In the genomic region with DNA sequence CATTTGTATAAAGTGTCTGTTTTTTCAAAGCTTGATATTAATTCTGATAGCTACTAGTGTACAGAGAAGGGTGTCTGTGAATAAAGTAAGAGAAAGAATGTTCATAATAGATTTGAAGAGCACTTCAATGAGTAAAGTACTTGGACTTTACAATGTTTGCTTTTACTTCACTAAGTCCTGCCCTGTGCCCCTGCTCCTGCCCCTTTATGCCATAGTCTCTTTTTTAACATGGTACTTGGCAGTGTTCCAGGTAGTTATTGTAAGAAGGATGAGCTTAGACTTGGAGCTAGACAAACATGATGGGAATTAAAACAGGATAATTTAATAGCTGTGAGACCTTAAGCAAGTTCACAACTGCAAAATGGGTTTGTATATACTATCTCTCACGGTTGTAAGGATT, we compare ENCODE assay signal across 17 cellular contexts. TPM values are rescaled to one million over a fixed set of nuclear protein-coding genes. Genes with fewer than 3 reads are reported as not detected.
A peak's percentile ranks its signal among the peaks of the same experiment; 100 is the strongest.
DNase-seq lines count a peak whose midpoint lies in the region; ATAC-seq and TF ChIP-seq lines count a peak whose summit lies in the region.
"Had no signal": no experiment of that assay in that cellular context is flagged by ENCODE, and none has a peak within 500 bp of the region (broad histone marks: within the 10 kb centered on the region; RNA-seq: fewer than 3 reads in every experiment).

No MANE protein-coding gene starts in this region.

- H2AFZ ChIP-seq in SK-N-SH (ENCODE audit: low read depth), result no peak overlapping the region

- ATAC-seq in SK-N-SH treated with all-trans-retinoic acid at 6 μM for 48 hours (no peak), GM18861 (IDR thresholded peaks at IDR 0.05; ENCODE audit: unreplicated experiment) (no peak)
- no peak for ATAC-seq in activated naive CD8-positive, alpha-beta T cell treated with anti-CD3 and anti-CD28 coated beads, Interleukin-2, amount 50 U/mL, for 24 hours
- ATAC-seq: GM12878; stimulated activated effector memory CD8-positive, alpha-beta T cell treated with anti-CD3 and anti-CD28 coated beads, Interleukin-12 subunit alpha, Interleukin-12 subunit beta, amount 100 ng/mL, for 72 hours had no signal

- H3K9me3 ChIP-seq in SK-N-SH, result no peaks in the 10 kb centered on the region
- H3K9me3 ChIP-seq in skeletal muscle satellite cell (replicated peaks; ENCODE audit: low read length), result no peaks in the 10 kb centered on the region

- H3K27ac Mint-ChIP-seq in activated naive CD8-positive, alpha-beta T cell treated with anti-CD3 and anti-CD28 coated beads, Interleukin-2, amount 50 U/mL, for 24 hours, result no peak overlapping the region
- H3K27ac Mint-ChIP-seq: activated naive CD8-positive, alpha-beta T cell treated with anti-CD3 and anti-CD28 coated beads, Interleukin-2, amount 10 ng/mL, durations not matched to agents 7 days and 5 days; stimulated activated effector memory CD8-positive, alpha-beta T cell treated with anti-CD3 and anti-CD28 coated beads, Interleukin-12 subunit alpha, Interleukin-12 subunit beta, amount 100 ng/mL, for 72 hours had no signal

- H3K4me1 ChIP-seq in SK-N-SH (ENCODE audit: control insufficient read depth in 1 of 2, insufficient read depth in 2 of 2, low read depth in 1 of 2, low read length in 1 of 2), result peaks cover 0 to 3% of the 10 kb centered on the region in 2 experiments; a peak in 3 of 4 replicates
- H3K4me1 ChIP-seq in skeletal muscle satellite cell (ENCODE audit: control insufficient read depth, insufficient read depth, low read length), result peaks cover 41% of the 10 kb centered on the region

- peaks cover 70% of the 10 kb centered on the region for H3K79me2 ChIP-seq in SK-N-SH (ENCODE audit: insufficient read depth)

- no peaks in the 10 kb centered on the region for H3K27me3 Mint-ChIP-seq in activated naive CD8-positive, alpha-beta T cell treated with anti-CD3 and anti-CD28 coated beads, Interleukin-2, amount 50 U/mL, for 24 hours
- H3K27me3 Mint-ChIP-seq: activated naive CD8-positive, alpha-beta T cell treated with anti-CD3 and anti-CD28 coated beads, Interleukin-2, amount 10 ng/mL, durations not matched to agents 7 days and 5 days had no signal

- TF ChIP-seq CTCF in SK-N-SH (IDR thresholded peaks at IDR 0.05), result no peak

- H3K36me3 Mint-ChIP-seq in activated naive CD8-positive, alpha-beta T cell treated with anti-CD3 and anti-CD28 coated beads, Interleukin-2, amount 50 U/mL, for 24 hours (ENCODE audit: low read depth), result peaks cover 19% of the 10 kb centered on the region
- H3K36me3 Mint-ChIP-seq: stimulated activated effector memory CD8-positive, alpha-beta T cell treated with anti-CD3 and anti-CD28 coated beads, Interleukin-12 subunit alpha, Interleukin-12 subunit beta, amount 100 ng/mL, for 72 hours had no signal

- no peaks in the 10 kb centered on the region for H3K9me3 Mint-ChIP-seq in activated naive CD8-positive, alpha-beta T cell treated with anti-CD3 and anti-CD28 coated beads, Interleukin-2, amount 50 U/mL, for 24 hours
- H3K9me3 Mint-ChIP-seq: activated naive CD8-positive, alpha-beta T cell treated with anti-CD3 and anti-CD28 coated beads, Interleukin-2, amount 10 ng/mL, durations not matched to agents 7 days and 5 days; stimulated activated effector memory CD8-positive, alpha-beta T cell treated with anti-CD3 and anti-CD28 coated beads, Interleukin-12 subunit alpha, Interleukin-12 subunit beta, amount 100 ng/mL, for 72 hours had no signal

- H3K4me3 ChIP-seq in SK-N-SH (ENCODE audit: low read depth in 2 of 2, low read length in 1 of 2) (no peak overlapping the region), skeletal muscle satellite cell (ENCODE audit: low read length) (no peak overlapping the region)
- H3K4me3 ChIP-seq: GM12878, SK-N-MC had no signal

- peaks cover 25% of the 10 kb centered on the region for H3K4me1 Mint-ChIP-seq in activated naive CD8-positive, alpha-beta T cell treated with anti-CD3 and anti-CD28 coated beads, Interleukin-2, amount 50 U/mL, for 24 hours

- 78% methylated on average over 1 of the region's 1 CpG for WGBS in SK-N-SH (ENCODE audit: low lambda C conversion rate)

- H4K20me1 ChIP-seq in SK-N-SH (ENCODE audit: insufficient read depth), result no peaks in the 10 kb centered on the region

- H3K4me3 Mint-ChIP-seq in activated naive CD8-positive, alpha-beta T cell treated with anti-CD3 and anti-CD28 coated beads, Interleukin-2, amount 50 U/mL, for 24 hours, result no peak overlapping the region
- H3K4me3 Mint-ChIP-seq: activated naive CD8-positive, alpha-beta T cell treated with anti-CD3 and anti-CD28 coated beads, Interleukin-2, amount 10 ng/mL, durations not matched to agents 7 days and 5 days; stimulated activated effector memory CD8-positive, alpha-beta T cell treated with anti-CD3 and anti-CD28 coated beads, Interleukin-12 subunit alpha, Interleukin-12 subunit beta, amount 100 ng/mL, for 72 hours had no signal

- CTCF ChIA-PET in SK-N-SH (lab: Yijun Ruan, JAX), result interaction anchor here (1.2 kb wide), 1 partner anchor 12 kb away, joined by 5 read pairs; no protein-coding TSS in a partner anchor

- no peaks in the 10 kb centered on the region for H3K27me3 ChIP-seq in SK-N-SH (ENCODE audit: insufficient read depth)
- no peaks in the 10 kb centered on the region for H3K27me3 ChIP-seq in skeletal muscle satellite cell (ENCODE audit: control insufficient read depth, insufficient read depth, low read length)

- DNase-seq in SK-N-SH (peak; percentile 22), NCI-H345 (lab: John Stamatoyannopoulos, UW) (peak; percentile 65), dermis blood vessel endothelial cell (peak; percentile 53)
- no peak for DNase-seq in activated naive CD8-positive, alpha-beta T cell treated with anti-CD3 and anti-CD28 coated beads, Interleukin-2, amount 50 U/mL, for 24 hours
- DNase-seq in activated CD4-positive, alpha-beta T cell treated with anti-CD3 and anti-CD28 coated beads for 4 hours, result no peak
- DNase-seq: activated CD8-positive, alpha-beta memory T cell treated with anti-CD3 and anti-CD28 coated beads, Interleukin-2, amount 50 U/mL, for 4 hours; activated naive CD8-positive, alpha-beta T cell treated with anti-CD3 and anti-CD28 coated beads, Interleukin-2, amount 10 ng/mL, durations not matched to agents 7 days and 5 days; DND-41; midbrain; posterior cingulate gyrus; stimulated activated CD4-positive, alpha-beta T cell treated with anti-CD3 and anti-CD28 coated beads, Interleukin-4, amount 100 ng/mL, for 1 hour had no signal

- H3K9me2 ChIP-seq in SK-N-SH, result no peaks in the 10 kb centered on the region

- POLR2A ChIA-PET in SK-N-SH (lab: Yijun Ruan, JAX), result no interaction called here

- H3K9ac ChIP-seq in SK-N-SH, result no peak overlapping the region
- H3K9ac ChIP-seq in skeletal muscle satellite cell (ENCODE audit: low read depth, low read length), result no peak overlapping the region

- H3K36me3 ChIP-seq in SK-N-SH (replicated peaks in 1 of 2; ENCODE audit: control insufficient read depth in 1 of 2, insufficient read depth in 2 of 2, low read length in 1 of 2) (peaks cover 0 to 7% of the 10 kb centered on the region in 2 experiments), skeletal muscle satellite cell (ENCODE audit: insufficient read depth, low read length) (peaks cover 21% of the 10 kb centered on the region)

- no peak overlapping the region for H3K4me2 ChIP-seq in SK-N-SH
- H3K4me2 ChIP-seq in skeletal muscle satellite cell (ENCODE audit: low read length), result peak overlapping the region; percentile 4

- H3K27ac ChIP-seq in SK-N-SH (ENCODE audit: low read depth in 2 of 2, low read length in 1 of 2), result no peak overlapping the region; a peak in 1 of 4 replicates
- H3K27ac ChIP-seq: SK-N-MC had no signal

- H3F3A ChIP-seq in SK-N-SH (replicated peaks; ENCODE audit: insufficient read depth), result no peaks in the 10 kb centered on the region

- TF ChIP-seq RAD21 in SK-N-SH (IDR thresholded peaks at IDR 0.05; ENCODE audit: low read length), result no peak

- TF ChIP-seq EP300 in SK-N-SH (IDR thresholded peaks at IDR 0.05; ENCODE audit: borderline replicate concordance in 1 of 2, low read depth in 1 of 2, low read length in 1 of 2), result no peak

TF ChIP-seq in SK-N-SH, 30 proteins besides CTCF, POLR2A, EP300 and RAD21:
- TF ChIP-seq ELF1 (IDR thresholded peaks at IDR 0.05) (no peak), GATA2 (CRISPR knock-in tag; IDR thresholded peaks at IDR 0.05) (no peak), NRF1 (IDR thresholded peaks at IDR 0.05; ENCODE audit: low read depth, low read length) (no peak), RCOR1 (IDR thresholded peaks at IDR 0.05; ENCODE audit: low read length) (no peak), JUND (IDR thresholded peaks at IDR 0.05) (no peak)
TF ChIP-seq in SK-N-SH: peak in this region for 0.

TF ChIP-seq in SK-N-SH treated with all-trans-retinoic acid at 6 μM for 48 hours, 23 proteins besides CTCF, POLR2A, EP300 and RAD21 (continues in another document):
- no peak for TF ChIP-seq OSR1 (CRISPR knock-in tag; IDR thresholded peaks at IDR 0.05)
- no peak for TF ChIP-seq ISL1 (CRISPR knock-in tag; IDR thresholded peaks at IDR 0.05)
- no peak for TF ChIP-seq TSHZ2 (CRISPR knock-in tag; IDR thresholded peaks at IDR 0.05)
- TF ChIP-seq ARNTL (CRISPR knock-in tag; IDR thresholded peaks at IDR 0.05; ENCODE audit: borderline replicate concordance, low read depth), result no peak
- no peak for TF ChIP-seq SNAI2 (CRISPR knock-in tag; IDR thresholded peaks at IDR 0.05)
- TF ChIP-seq CSDC2 (CRISPR knock-in tag; IDR thresholded peaks at IDR 0.05), result no peak

RNA-seq across cellular contexts. Expression of gene ZEB1, which starts 41.0 kb away (rescaled TPM):
- polyA plus RNA-seq in SK-N-SH (2012; rRNA removed), result 5.4 and 6.6 TPM in 2 replicates
- 8.1 and 9.7 TPM in 2 replicates for polyA plus RNA-seq in SK-N-SH (2012; cell fraction: cytosol; rRNA removed)
- 5.9 and 11.2 TPM in 2 replicates for polyA plus RNA-seq in SK-N-SH (2012; cell fraction: nucleus; rRNA removed)
- 136 and 139 TPM in 2 replicates for total RNA-seq in dermis blood vessel endothelial cell
- 58.8 and 80.6 TPM in 2 replicates for total RNA-seq in skeletal muscle satellite cell (2012; rRNA removed)

Comparison
In these comparisons a context has a peak if more than half of its experiments do, and no peak if none do; other contexts are left out.
1. DNase-seq: peak in SK-N-SH (single experiment), NCI-H345 (single experiment) and dermis blood vessel endothelial cell (single experiment); none in activated naive CD8-positive, alpha-beta T cell treated with anti-CD3 and anti-CD28 coated beads, Interleukin-2, amount 50 U/mL, for 24 hours (single experiment) and activated CD4-positive, alpha-beta T cell treated with anti-CD3 and anti-CD28 coated beads for 4 hours (0 of 2).